In the genomic region with DNA sequence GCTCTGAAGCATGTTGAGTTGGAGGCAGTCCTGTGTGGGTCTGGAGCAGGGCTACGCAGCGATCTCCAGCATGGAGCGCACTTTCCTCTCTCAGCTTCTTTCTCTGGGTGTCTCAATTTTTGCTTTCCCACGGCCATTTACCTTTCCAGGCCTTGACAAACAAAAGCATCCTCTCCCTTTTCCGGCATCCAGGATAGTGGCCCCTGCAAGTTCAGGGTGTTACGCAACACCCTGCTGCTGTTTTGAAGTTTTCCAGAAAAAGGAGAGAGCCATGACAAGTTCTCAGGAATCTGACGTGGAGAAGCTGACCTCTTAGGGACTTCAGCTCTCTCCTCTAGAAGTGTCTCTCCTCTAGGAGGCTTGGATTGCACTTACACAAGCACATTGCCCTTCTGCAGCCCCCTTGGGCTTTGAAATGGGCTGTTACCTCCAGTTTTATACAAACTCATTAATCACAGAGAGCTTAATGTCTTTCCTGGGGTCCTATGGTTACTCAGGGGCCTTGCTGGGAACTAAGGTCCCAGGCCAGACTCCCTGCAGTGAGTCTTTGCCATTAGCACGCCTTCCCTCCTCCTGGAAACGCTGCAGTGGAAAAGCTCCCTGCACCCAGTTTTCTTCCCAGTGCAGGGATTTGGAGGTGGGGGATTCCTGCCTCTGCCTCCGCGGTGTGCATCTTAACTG, we compare ENCODE assay signal across 22 cellular contexts.
"Had no signal": no experiment of that assay in that cellular context is flagged by ENCODE, and none has a peak within 500 bp of the region (broad histone marks: within the 10 kb centered on the region; RNA-seq: fewer than 3 reads in every experiment).

No MANE protein-coding gene starts in this region.

- H3K9me3 ChIP-seq: heart right ventricle, left lung, mucosa of descending colon, right atrium auricular region, transverse colon had no signal

- ATAC-seq: effector memory CD8-positive, alpha-beta T cell; gastroesophageal sphincter; heart right ventricle; left lung; mucosa of descending colon; naive thymus-derived CD4-positive, alpha-beta T cell had no signal

- H3K4me1 ChIP-seq: gastroesophageal sphincter, heart right ventricle, left lung, right atrium auricular region had no signal

- H3K27ac Mint-ChIP-seq: activated B cell treated with CpG ODN at 0.5 μM for 24 hours; activated CD4-positive, alpha-beta T cell treated with anti-CD3 and anti-CD28 coated beads, Interleukin-2, amount 10 ng/mL, durations not matched to agents 24 days and 14 days; dendritic cell treated with granulocyte-macrophage colony-stimulating factor and Interleukin-4, amounts not matched to agents 40 ng/mL and 50 ng/mL, for 4 days; effector memory CD8-positive, alpha-beta T cell; naive thymus-derived CD4-positive, alpha-beta T cell had no signal

- FAIRE-seq: keratinocyte, TTC549 had no signal

- DNase-seq: activated B cell treated with CpG ODN at 0.5 μM for 24 hours; activated CD4-positive, alpha-beta T cell treated with anti-CD3 and anti-CD28 coated beads, Interleukin-2, amount 10 ng/mL, durations not matched to agents 24 days and 14 days; activated naive CD4-positive, alpha-beta T cell; anterior cingulate cortex; brain microvascular endothelial cell; effector memory CD8-positive, alpha-beta T cell; erythroblast; heart right ventricle; left lung; mucosa of descending colon; naive thymus-derived CD4-positive, alpha-beta T cell; nucleus accumbens; stimulated activated CD4-positive, alpha-beta T cell treated with anti-CD3 and anti-CD28 coated beads, Interleukin-4, amount 100 ng/mL, for 24 hours; stimulated activated naive CD4-positive, alpha-beta T cell; T-helper 2 cell; transverse colon had no signal

- H3K27me3 ChIP-seq: brain microvascular endothelial cell, left lung, right atrium auricular region, transverse colon had no signal

- H3K36me3 Mint-ChIP-seq: naive thymus-derived CD4-positive, alpha-beta T cell had no signal

- H3K9me3 Mint-ChIP-seq: activated B cell treated with CpG ODN at 0.5 μM for 24 hours had no signal

- H3K27ac ChIP-seq: brain microvascular endothelial cell, gastroesophageal sphincter, heart right ventricle, left lung, right atrium auricular region, transverse colon had no signal

- H3K36me3 ChIP-seq: brain microvascular endothelial cell, gastroesophageal sphincter, heart right ventricle, left lung, right atrium auricular region, transverse colon had no signal

- H3K4me3 ChIP-seq: gastroesophageal sphincter, heart right ventricle, left lung, mucosa of descending colon, right atrium auricular region, skin epidermis, transverse colon had no signal
